Comparison of ENCODE assay signal across 10 cellular contexts in the genomic region with DNA sequence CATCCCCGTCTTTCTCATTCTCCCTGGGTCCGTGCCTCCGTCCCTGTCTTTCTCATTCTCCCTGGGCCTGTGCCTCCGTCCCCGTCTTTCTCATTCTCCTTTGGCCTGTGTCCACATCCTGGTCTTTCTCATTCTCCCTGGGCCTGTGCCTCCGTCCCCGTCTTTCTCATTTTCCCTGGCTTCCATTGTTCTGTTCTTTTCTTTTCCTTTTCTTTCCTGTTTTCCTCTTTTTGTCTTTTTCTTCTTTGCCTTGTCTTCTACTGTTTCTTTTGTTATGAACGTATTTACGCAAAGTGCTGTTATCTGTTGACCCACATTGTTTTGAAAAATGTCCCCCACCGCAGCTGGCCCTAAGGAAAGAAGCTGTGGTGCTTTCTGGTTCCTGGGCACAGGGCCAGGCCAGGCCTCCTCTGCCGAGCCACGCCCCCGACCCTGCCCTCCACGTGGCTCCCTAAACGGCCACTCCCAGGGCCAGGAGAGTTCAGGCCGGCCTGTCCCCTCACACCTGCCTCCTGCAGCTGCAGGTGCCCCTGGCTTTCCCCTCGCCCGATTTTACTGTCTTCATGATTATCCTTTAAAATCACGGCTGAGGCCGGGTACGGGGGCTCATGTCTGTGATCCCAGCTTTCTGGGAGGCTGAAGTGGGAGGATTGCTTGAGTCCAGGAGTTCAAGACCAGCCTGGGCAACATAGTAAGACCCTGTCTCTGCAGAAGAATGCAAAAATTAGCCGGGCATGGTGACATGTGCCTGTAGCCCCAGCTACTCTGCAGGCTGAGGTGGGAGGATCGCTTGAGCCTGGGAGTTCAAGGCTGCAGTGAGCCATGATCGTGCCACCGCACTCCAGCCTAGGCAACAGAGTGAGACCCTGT. TPM values are rescaled to one million over a fixed set of nuclear protein-coding genes. Genes with fewer than 3 reads are reported as not detected.
DNase-seq lines count a peak whose midpoint lies in the region; ATAC-seq and TF ChIP-seq lines count a peak whose summit lies in the region.
"Had no signal": no experiment of that assay in that cellular context is flagged by ENCODE, and none has a peak within 500 bp of the region (broad histone marks: within the 10 kb centered on the region; RNA-seq: fewer than 3 reads in every experiment).

No MANE protein-coding gene starts in this region.

- H3K36me3 Mint-ChIP-seq in activated CD8-positive, alpha-beta memory T cell treated with anti-CD3 and anti-CD28 coated beads, Interleukin-2, amount 10 ng/mL, durations not matched to agents 7 days and 5 days: no peaks in the 10 kb centered on the region
- H3K36me3 Mint-ChIP-seq in type B pancreatic cell: peaks cover 10% of the 10 kb centered on the region

- H3K4me3 ChIP-seq in Peyer's patch (no peak overlapping the region), heart left ventricle (no peak overlapping the region), suprapubic skin (no peak overlapping the region)

- H3K27me3 ChIP-seq in Peyer's patch (no peaks in the 10 kb centered on the region), heart left ventricle (no peaks in the 10 kb centered on the region), suprapubic skin (no peaks in the 10 kb centered on the region)

- H3K4me1 ChIP-seq in Peyer's patch (peaks cover 0 to 13% (median 0%) of the 10 kb centered on the region in 4 donors), heart left ventricle (no peaks in the 10 kb centered on the region), suprapubic skin (peaks cover 16% of the 10 kb centered on the region)

- H3K27ac ChIP-seq in Peyer's patch (no peak overlapping the region), heart left ventricle (no peak overlapping the region), suprapubic skin (no peak overlapping the region)

- peak overlapping the region; percentile 39 for H3K27ac Mint-ChIP-seq in activated CD8-positive, alpha-beta memory T cell treated with anti-CD3 and anti-CD28 coated beads, Interleukin-2, amount 10 ng/mL, durations not matched to agents 7 days and 5 days
- H3K27ac Mint-ChIP-seq in type B pancreatic cell: peak overlapping the region; percentile 65
- H3K27ac Mint-ChIP-seq: activated naive CD4-positive, alpha-beta T cell treated with anti-CD3 and anti-CD28 coated beads, Interleukin-2, amount 50 U/mL, for 24 hours had no signal

- no peaks in the 10 kb centered on the region for H3K9me3 Mint-ChIP-seq in activated CD8-positive, alpha-beta memory T cell treated with anti-CD3 and anti-CD28 coated beads, Interleukin-2, amount 10 ng/mL, durations not matched to agents 7 days and 5 days (ENCODE audit: low read depth)
- no peaks in the 10 kb centered on the region for H3K9me3 Mint-ChIP-seq in type B pancreatic cell
- H3K9me3 Mint-ChIP-seq: activated naive CD4-positive, alpha-beta T cell treated with anti-CD3 and anti-CD28 coated beads, Interleukin-2, amount 50 U/mL, for 24 hours had no signal

- no peak overlapping the region for H3K4me3 Mint-ChIP-seq in activated CD8-positive, alpha-beta memory T cell treated with anti-CD3 and anti-CD28 coated beads, Interleukin-2, amount 10 ng/mL, durations not matched to agents 7 days and 5 days
- H3K4me3 Mint-ChIP-seq in type B pancreatic cell: peak overlapping the region; percentile 15
- H3K4me3 Mint-ChIP-seq: activated naive CD4-positive, alpha-beta T cell treated with anti-CD3 and anti-CD28 coated beads, Interleukin-2, amount 50 U/mL, for 24 hours had no signal

- TF ChIP-seq CTCF in Peyer's patch (IDR thresholded peaks at IDR 0.05) (no peak), heart left ventricle (IDR thresholded peaks at IDR 0.05) (no peak), type B pancreatic cell (conservative IDR thresholded peaks at IDR 0.05) (no peak), suprapubic skin (IDR thresholded peaks at IDR 0.05) (no peak)

- no peak for TF ChIP-seq EP300 in suprapubic skin (IDR thresholded peaks at IDR 0.05)

- CTCF ChIA-PET in activated CD8-positive, alpha-beta memory T cell treated with anti-CD3 and anti-CD28 coated beads, Interleukin-2, amount 10 ng/mL, durations not matched to agents 7 days and 5 days (lab: Charles Lee): no interaction called here

- no peaks in the 10 kb centered on the region for H3K4me1 Mint-ChIP-seq in activated CD8-positive, alpha-beta memory T cell treated with anti-CD3 and anti-CD28 coated beads, Interleukin-2, amount 10 ng/mL, durations not matched to agents 7 days and 5 days
- peaks cover 5% of the 10 kb centered on the region for H3K4me1 Mint-ChIP-seq in type B pancreatic cell (ENCODE audit: unreplicated experiment)
- H3K4me1 Mint-ChIP-seq: activated naive CD4-positive, alpha-beta T cell treated with anti-CD3 and anti-CD28 coated beads, Interleukin-2, amount 50 U/mL, for 24 hours had no signal

- TF ChIP-seq POLR2A in Peyer's patch (IDR thresholded peaks at IDR 0.05): no peak
- TF ChIP-seq POLR2A in heart left ventricle (IDR thresholded peaks at IDR 0.05): no peak
- no peak for TF ChIP-seq POLR2A in suprapubic skin (IDR thresholded peaks at IDR 0.05)

- ATAC-seq in activated CD8-positive, alpha-beta memory T cell treated with anti-CD3 and anti-CD28 coated beads, Interleukin-2, amount 10 ng/mL, durations not matched to agents 7 days and 5 days: no peak
- ATAC-seq in heart left ventricle: peak in 3 of 4 donors; percentile 51 to 57 (median 54)

- no peaks in the 10 kb centered on the region for H3K27me3 Mint-ChIP-seq in activated CD8-positive, alpha-beta memory T cell treated with anti-CD3 and anti-CD28 coated beads, Interleukin-2, amount 10 ng/mL, durations not matched to agents 7 days and 5 days
- H3K27me3 Mint-ChIP-seq in type B pancreatic cell: no peaks in the 10 kb centered on the region
- H3K27me3 Mint-ChIP-seq: activated naive CD4-positive, alpha-beta T cell treated with anti-CD3 and anti-CD28 coated beads, Interleukin-2, amount 50 U/mL, for 24 hours had no signal

- intact Hi-C loops in heart left ventricle (cut with DNase I): no loop called here

- H3K36me3 ChIP-seq in Peyer's patch (peaks cover 0 to 45% (median 0%) of the 10 kb centered on the region in 3 donors), heart left ventricle (peaks cover 0 to 48% (median 14%) of the 10 kb centered on the region in 9 donors), suprapubic skin (peaks cover 38% of the 10 kb centered on the region)

- 63 to 69% (median 67%) methylated on average over 25 of the region's 25 CpGs for WGBS in heart left ventricle, 4 donors
- 69% methylated on average over 25 of the region's 25 CpGs for WGBS in suprapubic skin

- no peak for DNase-seq in activated CD8-positive, alpha-beta memory T cell treated with anti-CD3 and anti-CD28 coated beads, Interleukin-2, amount 10 ng/mL, durations not matched to agents 7 days and 5 days
- DNase-seq in activated CD8-positive, alpha-beta memory T cell treated with anti-CD3 and anti-CD28 coated beads, Interleukin-2, amount 50 U/mL, for 4 hours: no peak
- DNase-seq in Peyer's patch (peak in 2 of 3 donors; percentile 78 to 85), heart left ventricle (no peak), type B pancreatic cell (ENCODE audit: extremely low spot score, unreplicated experiment) (no peak), pons (ENCODE audit: low spot score) (no peak), suprapubic skin (ENCODE audit: low spot score in 2 of 2) (no peak), NAMALWA (ENCODE audit: low spot score) (no peak)

- H3K9me3 ChIP-seq in Peyer's patch (no peaks in the 10 kb centered on the region), heart left ventricle (no peaks in the 10 kb centered on the region), suprapubic skin (no peaks in the 10 kb centered on the region)

RNA-seq across cellular contexts. Expression of a gene that starts 14.0 kb away (rescaled TPM):
- not detected for total RNA-seq in activated CD8-positive, alpha-beta memory T cell treated with anti-CD3 and anti-CD28 coated beads, Interleukin-2, amount 10 ng/mL, durations not matched to agents 7 days and 5 days
- 1 to 10 TPM in 1 of 4 donors, under 1 TPM in 2, not detected in 1; 0.54 to 2.5 (median 0.85) TPM for total RNA-seq in Peyer's patch
- under 1 TPM in 1 of 9 donors, not detected in 8; 0.09 TPM for total RNA-seq in heart left ventricle
- under 1 TPM in 1 of 2 donors, not detected in 1; 0.19 TPM for polyA plus RNA-seq in heart left ventricle
- total RNA-seq in type B pancreatic cell (ENCODE audit: low replicate concordance): 0.41 TPM in 1 of 2 replicates, not detected in the other
- total RNA-seq in suprapubic skin: not detected
- polyA plus RNA-seq: neural cell had no signal

RNA-seq across cellular contexts. Expression of a gene that starts 17.5 kb away (rescaled TPM):
- 10 to 100 TPM; 63.2 to 72.4 TPM for total RNA-seq in activated CD8-positive, alpha-beta memory T cell treated with anti-CD3 and anti-CD28 coated beads, Interleukin-2, amount 10 ng/mL, durations not matched to agents 7 days and 5 days
- total RNA-seq in Peyer's patch (100 to 1,000 TPM; 196 to 448 (median 270) TPM), heart left ventricle (10 to 100 TPM; 17.6 to 30.9 (median 21.6) TPM), type B pancreatic cell (ENCODE audit: low replicate concordance) (131 and 149 TPM in 2 replicates), suprapubic skin (10 to 100 TPM; 46.8 to 97.6 (median 59.6) TPM)
- polyA plus RNA-seq in heart left ventricle: 10 to 100 TPM; 18.9 to 31.2 TPM

RNA-seq across cellular contexts. Expression of a gene that starts 17.6 kb away (rescaled TPM):
- 100 to 1,000 TPM; 135 TPM for total RNA-seq in activated CD8-positive, alpha-beta memory T cell treated with anti-CD3 and anti-CD28 coated beads, Interleukin-2, amount 10 ng/mL, durations not matched to agents 7 days and 5 days
- total RNA-seq in Peyer's patch: 100 to 1,000 TPM in 2 of 4 donors, 10 to 100 TPM in 2; 59.8 to 152 (median 109) TPM
- 10 to 100 TPM; 33.8 to 79.1 (median 41.0) TPM for total RNA-seq in heart left ventricle
- 100 to 1,000 TPM; 187 to 213 TPM for polyA plus RNA-seq in heart left ventricle
- total RNA-seq in type B pancreatic cell (ENCODE audit: low replicate concordance): 125 and 134 TPM in 2 replicates
- 100 to 1,000 TPM in 1 of 4 donors, 10 to 100 TPM in 3; 71.2 to 106 (median 87.5) TPM for total RNA-seq in suprapubic skin

RNA-seq across cellular contexts. Expression of a gene that starts 38.1 kb away (rescaled TPM):
- under 1 TPM; 0.32 to 0.40 TPM for total RNA-seq in activated CD8-positive, alpha-beta memory T cell treated with anti-CD3 and anti-CD28 coated beads, Interleukin-2, amount 10 ng/mL, durations not matched to agents 7 days and 5 days
- total RNA-seq in Peyer's patch: 1 to 10 TPM in 1 of 4 donors, under 1 TPM in 1, not detected in 2; 0.54 to 5.0 TPM
- under 1 TPM in 1 of 9 donors, not detected in 8; 0.50 TPM for total RNA-seq in heart left ventricle
- polyA plus RNA-seq in heart left ventricle: not detected
- not detected in 2 replicates for total RNA-seq in type B pancreatic cell (ENCODE audit: low replicate concordance)
- not detected for total RNA-seq in suprapubic skin

Comparison
In these comparisons a context has a peak if more than half of its experiments do, and no peak if none do; other contexts are left out.
1. DNase-seq: peak in Peyer's patch (2 of 3); none in activated CD8-positive, alpha-beta memory T cell treated with anti-CD3 and anti-CD28 coated beads, Interleukin-2, amount 10 ng/mL, durations not matched to agents 7 days and 5 days (single experiment), activated CD8-positive, alpha-beta memory T cell treated with anti-CD3 and anti-CD28 coated beads, Interleukin-2, amount 50 U/mL, for 4 hours (single experiment), heart left ventricle (0 of 5), type B pancreatic cell (single experiment), pons (single experiment), suprapubic skin (0 of 2) and NAMALWA (single experiment).